20 cellular contexts compared by ENCODE assay signal in the genomic region with DNA sequence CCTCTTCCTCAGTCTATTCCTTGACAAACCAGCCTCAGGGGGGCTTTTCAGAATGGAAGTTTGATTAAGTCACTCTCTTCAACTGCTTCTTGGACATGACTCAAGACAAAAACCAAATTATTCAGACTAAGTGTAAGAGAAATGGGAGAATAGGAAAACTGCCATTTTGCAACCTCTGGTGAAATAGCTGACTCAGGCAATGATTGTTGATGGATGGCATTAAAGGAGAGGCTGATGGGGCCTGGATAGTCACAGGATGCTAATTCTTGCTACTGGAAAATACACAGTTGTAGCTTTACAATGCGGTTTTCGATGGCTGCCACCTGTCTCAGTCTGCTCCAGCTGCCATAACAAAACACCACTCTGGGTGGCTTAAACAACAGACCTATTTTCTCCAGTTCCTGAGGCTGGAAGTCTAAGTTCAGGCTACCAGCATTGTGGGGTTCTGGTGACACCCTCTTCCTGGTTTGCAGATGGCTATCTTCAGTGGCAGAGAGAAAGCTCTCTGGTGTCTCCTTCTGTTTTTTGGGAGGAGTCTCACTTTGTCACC. TPM values are rescaled to one million over a fixed set of nuclear protein-coding genes. Genes with fewer than 3 reads are reported as not detected.
DNase-seq lines count a peak whose midpoint lies in the region; ATAC-seq, FAIRE-seq and TF ChIP-seq lines count a peak whose summit lies in the region.
"Had no signal": no experiment of that assay in that cellular context is flagged by ENCODE, and none has a peak within 500 bp of the region (broad histone marks: within the 10 kb centered on the region; RNA-seq: fewer than 3 reads in every experiment).

No MANE protein-coding gene starts in this region.

- POLR2A ChIA-PET in A549 (lab: Yijun Ruan, JAX) (interaction anchor here (0.9 kb wide), 1 partner anchor 78 kb away, joined by 3 read pairs; the partner anchor contains the start of gene RPS11), IMR-90 (lab: Charles Lee; ENCODE audit: unreplicated experiment) (no interaction called here)

- no peak for TF ChIP-seq RAD21 in A549 (conservative IDR thresholded peaks at IDR 0.05 in 1 of 2, IDR thresholded peaks at IDR 0.05 in 1 of 2)
- TF ChIP-seq RAD21 in IMR-90 (IDR thresholded peaks at IDR 0.05; ENCODE audit: low read length): no peak

- in situ Hi-C loops in IMR-90 (cut with MboI; ENCODE audit: low sequenced_read_pairs): loop anchor here (25.0 kb wide), 1 partner anchor 312 kb away; no protein-coding TSS in a partner anchor

- no peak overlapping the region for H3K23ac ChIP-seq in IMR-90 (ENCODE audit: low read depth, low read length)

- H3K4ac ChIP-seq in IMR-90 (ENCODE audit: low read depth, low read length): no peak overlapping the region

- no peak for ATAC-seq in A549
- ATAC-seq in IMR-90 (ENCODE audit: low read depth): no peak
- ATAC-seq in GM18873 (IDR thresholded peaks at IDR 0.05; ENCODE audit: low FRiP score, unreplicated experiment): no peak
- no peak for ATAC-seq in HG02763 (IDR thresholded peaks at IDR 0.05; ENCODE audit: unreplicated experiment)

- H3K9me3 ChIP-seq in A549: no peaks in the 10 kb centered on the region
- H3K9me3 ChIP-seq in IMR-90 (ENCODE audit: control insufficient read depth, insufficient read depth, low read length): no peaks in the 10 kb centered on the region
- no peaks in the 10 kb centered on the region for H3K9me3 ChIP-seq in MG63
- H3K9me3 ChIP-seq: breast epithelium, testis had no signal

- TF ChIP-seq CTCF in A549 (IDR thresholded peaks at IDR 0.05): no peak
- no peak for TF ChIP-seq CTCF in IMR-90 (conservative IDR thresholded peaks at IDR 0.05; ENCODE audit: low read depth, low read length)
- TF ChIP-seq CTCF in epithelial cell of esophagus (IDR thresholded peaks at IDR 0.05; ENCODE audit: insufficient read depth, low read depth, low read length, missing control alignments): no peak

- H2AK5ac ChIP-seq in IMR-90 (ENCODE audit: low read depth, low read length): no peak overlapping the region

- no peak for TF ChIP-seq POLR2A in A549 (IDR thresholded peaks at IDR 0.05; ENCODE audit: low read length)
- no peak for TF ChIP-seq POLR2A in IMR-90 (IDR thresholded peaks at IDR 0.05; ENCODE audit: low read depth, low read length)

- no peak overlapping the region for H3K9ac ChIP-seq in IMR-90 (ENCODE audit: low read depth, low read length)

- no peak overlapping the region for H3K4me3 ChIP-seq in A549
- H3K4me3 ChIP-seq in IMR-90 (ENCODE audit: insufficient read depth, low read depth, low read length): no peak overlapping the region
- H3K4me3 ChIP-seq in epithelial cell of esophagus (ENCODE audit: low read length): no peak overlapping the region
- no peak overlapping the region for H3K4me3 ChIP-seq in MG63
- H3K4me3 ChIP-seq: breast epithelium, testis had no signal

- FAIRE-seq in A549 (lab: Jason Lieb, UNC): no peak
- FAIRE-seq: islet of Langerhans had no signal

- no TSS peak for BruUV-seq in IMR-90 (replicated peaks; lab: Mats Ljungman, UMichigan)

- DNase-seq in A549 (ENCODE audit: low read depth in 1 of 2, low spot score in 1 of 2): no peak
- DNase-seq in IMR-90: no peak
- peak; percentile 65 for DNase-seq in epithelial cell of esophagus (ENCODE audit: low read depth)
- DNase-seq in MG63: no peak
- DNase-seq: activated T-cell treated with anti-CD3 and anti-CD28 coated beads, Interleukin-2, amount 50 U/mL, for 48 hours; DND-41; HCEC 1CT; hippocampal formation; NCI-H1436 treated with DMSO at 0.1 percent for 48 hours; NCI-H748 treated with DMSO at 0.1 percent for 48 hours; OCI-M1; retina; SHP77; T-helper 1 cell; testis had no signal

- H3K4me1 ChIP-seq in A549 (peaks cover 9% of the 10 kb centered on the region), IMR-90 (ENCODE audit: control insufficient read depth, insufficient read depth, low read length) (no peaks in the 10 kb centered on the region)
- H3K4me1 ChIP-seq: breast epithelium had no signal

- no peak overlapping the region for H2AK9ac ChIP-seq in IMR-90 (replicated peaks; ENCODE audit: low read depth, low read length, poor library complexity)

- no peak overlapping the region for H4K8ac ChIP-seq in IMR-90 (ENCODE audit: low read depth in 2 of 2, low read length in 2 of 2)

- no peaks in the 10 kb centered on the region for H3K9me1 ChIP-seq in IMR-90 (ENCODE audit: insufficient read depth, low read length)

- H2BK5ac ChIP-seq in IMR-90 (ENCODE audit: low read depth, low read length, poor library complexity, severe bottlenecking): no peak overlapping the region

- H2AFZ ChIP-seq in IMR-90 (replicated peaks; ENCODE audit: low read length, poor library complexity): no peak overlapping the region

- no peaks in the 10 kb centered on the region for H3K27me3 ChIP-seq in IMR-90 (ENCODE audit: control insufficient read depth, insufficient read depth, low read length)
- no peaks in the 10 kb centered on the region for H3K27me3 ChIP-seq in MG63
- H3K27me3 ChIP-seq: breast epithelium, testis had no signal

- peaks cover 9% of the 10 kb centered on the region for H3K36me3 ChIP-seq in IMR-90 (ENCODE audit: control insufficient read depth, insufficient read depth, low read length)
- H3K36me3 ChIP-seq in MG63: peaks cover 29% of the 10 kb centered on the region
- H3K36me3 ChIP-seq: breast epithelium had no signal

- no peak overlapping the region for H4K5ac ChIP-seq in IMR-90 (ENCODE audit: low read depth, low read length)

- H4K91ac ChIP-seq in IMR-90 (ENCODE audit: insufficient read depth, low read depth, low read length): no peak overlapping the region

- no peak overlapping the region for H3K4me2 ChIP-seq in A549
- H3K4me2 ChIP-seq in IMR-90 (ENCODE audit: low read depth, low read length): no peak overlapping the region

- intact Hi-C loops in IMR-90 (cut with micrococcal nuclease): loop anchor here (5.0 kb wide), 1 partner anchor 108 kb away; no protein-coding TSS in a partner anchor

- WGBS in A549 (ENCODE audit: missing lambda C conversion rate): 93% methylated on average over 2 of the region's 2 CpGs
- WGBS in IMR-90 (ENCODE audit: extremely low coverage in 2 of 2, insufficient read length in 1 of 2), 2 experiments: no CpG with 5 or more reads among the region's 2 CpGs

- CTCF ChIA-PET in A549 (lab: Yijun Ruan, JAX): interaction anchor here (0.6 to 16.1 kb wide), 5 partner anchors 20 to 820 kb away, joined by 3 to 426 read pairs (median 4); no protein-coding TSS in a partner anchor
- CTCF ChIA-PET in IMR-90 (lab: Yijun Ruan, JAX): no interaction called here

- no peak overlapping the region for H2BK15ac ChIP-seq in IMR-90 (ENCODE audit: low read depth, low read length)

- no peak overlapping the region for H3K14ac ChIP-seq in IMR-90 (replicated peaks; ENCODE audit: low read depth, low read length)

- peaks cover 13 to 62% of the 10 kb centered on the region in 2 experiments; a peak in 3 of 4 replicates for H3K79me1 ChIP-seq in IMR-90 (ENCODE audit: low read depth in 1 of 2, low read length in 2 of 2)

- dilution Hi-C loops in IMR-90 (cut with HindIII; ENCODE audit: low sequenced_read_pairs, unreplicated experiment): no loop called here

- no peak for TF ChIP-seq EP300 in A549 (IDR thresholded peaks at IDR 0.05)

- H3K27ac ChIP-seq in A549: no peak overlapping the region
- no peak overlapping the region for H3K27ac ChIP-seq in IMR-90 (ENCODE audit: insufficient read depth, low read length)
- H3K27ac ChIP-seq: breast epithelium, testis had no signal

- H2BK120ac ChIP-seq in IMR-90 (ENCODE audit: low read depth, low read length): no peak overlapping the region

- no peak overlapping the region for H2BK20ac ChIP-seq in IMR-90 (ENCODE audit: low read depth, low read length)

- H4K20me1 ChIP-seq in IMR-90 (ENCODE audit: insufficient read depth, low read length): peaks cover 35% of the 10 kb centered on the region

- H3K56ac ChIP-seq in IMR-90 (ENCODE audit: extremely low read depth, insufficient read depth, low read length): no peak overlapping the region

- no peak overlapping the region for H3K18ac ChIP-seq in IMR-90 (ENCODE audit: low read depth, low read length)

RNA-seq across cellular contexts. Expression of gene NOSIP, which starts 6.1 kb away (rescaled TPM):
- polyA plus RNA-seq in A549 (2011; rRNA removed): 49.0 and 52.5 TPM in 2 replicates
- polyA plus RNA-seq in A549 (2012; cell fraction: cytosol; rRNA removed): 187 and 189 TPM in 2 replicates
- polyA plus RNA-seq in A549 (2012; cell fraction: nucleus; rRNA removed): 179 and 276 TPM in 2 replicates
- polyA plus RNA-seq in A549 (2017; fragmentation: RNase III; extraction: RNeasy Plus Mini Kit Qiagen cat#74134 plus additional on column Dnase treatment): 98.0 to 105 TPM (median 101 TPM) in 3 replicates
- 67.2 and 78.2 TPM in 2 replicates for polyA minus RNA-seq in A549 (2011; rRNA and poly(A)+ RNA removed)
- 118 and 130 TPM in 2 replicates for total RNA-seq in IMR-90 (2012; rRNA removed)
- 138 and 164 TPM in 2 replicates for polyA plus RNA-seq in IMR-90 (2012; rRNA removed)
- polyA plus RNA-seq in IMR-90 (2012; cell fraction: cytosol; rRNA removed): 60.4 and 106 TPM in 2 replicates
- polyA plus RNA-seq in IMR-90 (2012; cell fraction: nucleus; rRNA removed; ENCODE audit: low replicate concordance): 69.7 and 147 TPM in 2 replicates
- total RNA-seq in MG63 (2014; rRNA removed; shearing (Covaris generic); ENCODE audit: low replicate concordance): 46.1 and 109 TPM in 2 replicates

RNA-seq across cellular contexts. Expression of gene PRRG2, which starts 6.8 kb away (rescaled TPM):
- polyA plus RNA-seq in A549 (2011; rRNA removed) (0.53 and 0.82 TPM in 2 replicates), A549 (2017; fragmentation: RNase III; extraction: RNeasy Plus Mini Kit Qiagen cat#74134 plus additional on column Dnase treatment) (0.68 to 1.1 TPM (median 1.0 TPM) in 3 replicates), IMR-90 (2012; rRNA removed) (0.14 and 0.52 TPM in 2 replicates)
- 0.45 and 0.54 TPM in 2 replicates for polyA plus RNA-seq in A549 (2012; cell fraction: cytosol; rRNA removed)
- 0.55 and 0.66 TPM in 2 replicates for polyA plus RNA-seq in A549 (2012; cell fraction: nucleus; rRNA removed)
- 0.44 and 0.54 TPM in 2 replicates for polyA minus RNA-seq in A549 (2011; rRNA and poly(A)+ RNA removed)
- under 0.01 and 0.54 TPM in 2 replicates for total RNA-seq in IMR-90 (2012; rRNA removed)
- 0.13 and 0.25 TPM in 2 replicates for polyA plus RNA-seq in IMR-90 (2012; cell fraction: cytosol; rRNA removed)
- 0.15 and 0.25 TPM in 2 replicates for polyA plus RNA-seq in IMR-90 (2012; cell fraction: nucleus; rRNA removed; ENCODE audit: low replicate concordance)
- 0.20 TPM in 1 of 2 replicates, not detected in the other for total RNA-seq in MG63 (2014; rRNA removed; shearing (Covaris generic); ENCODE audit: low replicate concordance)

RNA-seq across cellular contexts. Expression of gene PRR12, which starts 16.7 kb away (rescaled TPM):
- 0.78 and 1.6 TPM in 2 replicates for polyA plus RNA-seq in A549 (2011; rRNA removed)
- 3.9 and 5.4 TPM in 2 replicates for polyA plus RNA-seq in A549 (2012; cell fraction: cytosol; rRNA removed)
- 12.6 and 13.4 TPM in 2 replicates for polyA plus RNA-seq in A549 (2012; cell fraction: nucleus; rRNA removed)
- 13.0 to 16.3 TPM (median 15.6 TPM) in 3 replicates for polyA plus RNA-seq in A549 (2017; fragmentation: RNase III; extraction: RNeasy Plus Mini Kit Qiagen cat#74134 plus additional on column Dnase treatment)
- 0.83 and 2.8 TPM in 2 replicates for polyA minus RNA-seq in A549 (2011; rRNA and poly(A)+ RNA removed)
- 0.28 and 0.36 TPM in 2 replicates for total RNA-seq in IMR-90 (2012; rRNA removed)
- polyA plus RNA-seq in IMR-90 (2012; rRNA removed): 4.0 and 4.1 TPM in 2 replicates
- polyA plus RNA-seq in IMR-90 (2012; cell fraction: cytosol; rRNA removed): 3.8 and 3.9 TPM in 2 replicates
- 5.8 and 9.9 TPM in 2 replicates for polyA plus RNA-seq in IMR-90 (2012; cell fraction: nucleus; rRNA removed; ENCODE audit: low replicate concordance)
- total RNA-seq in MG63 (2014; rRNA removed; shearing (Covaris generic); ENCODE audit: low replicate concordance): 1.2 and 1.8 TPM in 2 replicates

RNA-seq across cellular contexts. Expression of gene RCN3, which starts 46.5 kb away (rescaled TPM):
- polyA plus RNA-seq in A549 (2011; rRNA removed) (0.31 and 0.41 TPM in 2 replicates), A549 (2017; fragmentation: RNase III; extraction: RNeasy Plus Mini Kit Qiagen cat#74134 plus additional on column Dnase treatment) (1.6 to 2.1 TPM (median 1.8 TPM) in 3 replicates), IMR-90 (2012; rRNA removed) (116 and 119 TPM in 2 replicates)
- polyA plus RNA-seq in A549 (2012; cell fraction: cytosol; rRNA removed): 0.78 and 0.98 TPM in 2 replicates
- polyA plus RNA-seq in A549 (2012; cell fraction: nucleus; rRNA removed): 5.4 and 5.7 TPM in 2 replicates
- not detected in 2 replicates for polyA minus RNA-seq in A549 (2011; rRNA and poly(A)+ RNA removed)
- total RNA-seq in IMR-90 (2012; rRNA removed): 102 and 111 TPM in 2 replicates
- polyA plus RNA-seq in IMR-90 (2012; cell fraction: cytosol; rRNA removed): 122 and 126 TPM in 2 replicates
- polyA plus RNA-seq in IMR-90 (2012; cell fraction: nucleus; rRNA removed; ENCODE audit: low replicate concordance): 53.7 and 82.6 TPM in 2 replicates
- 131 and 183 TPM in 2 replicates for total RNA-seq in MG63 (2014; rRNA removed; shearing (Covaris generic); ENCODE audit: low replicate concordance)
- total RNA-seq: MCF 10A had no signal
